Comparison of ENCODE assay signal across 1 cellular context in the genomic region with DNA sequence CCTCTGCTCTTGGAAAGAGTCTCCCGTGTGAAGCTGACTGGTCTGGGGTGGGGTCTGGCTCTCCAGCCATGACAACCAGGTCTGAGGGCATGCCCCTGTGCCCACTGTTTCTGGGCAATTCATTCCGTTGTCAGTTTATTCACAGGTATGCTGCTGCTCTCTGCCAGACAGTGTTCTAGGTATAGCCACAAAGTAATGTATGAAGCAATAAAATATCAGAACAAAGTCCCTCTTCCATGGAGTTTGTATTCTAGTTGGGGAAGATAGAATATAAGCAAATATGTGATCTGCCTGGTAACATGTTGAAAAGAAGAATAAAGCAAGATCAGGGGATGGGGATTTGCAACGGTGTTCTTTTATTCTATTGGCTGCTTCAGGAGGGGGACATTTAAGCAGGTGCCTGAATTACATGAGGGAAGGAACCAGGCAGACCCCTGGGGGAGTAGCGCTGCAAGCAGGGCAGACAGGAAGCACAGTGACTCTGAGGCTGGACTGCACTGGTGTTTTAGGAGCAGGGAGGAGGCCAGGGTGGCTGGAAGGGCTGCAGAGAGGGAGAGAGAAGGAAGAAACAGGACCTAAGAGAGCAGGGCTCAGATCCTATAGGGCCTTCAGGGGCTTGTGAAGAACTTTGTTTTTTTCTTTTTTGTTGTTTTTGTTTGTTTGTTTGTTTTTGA.
TF ChIP-seq lines count a peak whose summit lies in the region.

No MANE protein-coding gene starts in this region.

TF ChIP-seq in GM12878, 131 proteins besides CTCF, POLR2A, EP300 and RAD21 (continued from another document):
- TF ChIP-seq, protein P1, sequence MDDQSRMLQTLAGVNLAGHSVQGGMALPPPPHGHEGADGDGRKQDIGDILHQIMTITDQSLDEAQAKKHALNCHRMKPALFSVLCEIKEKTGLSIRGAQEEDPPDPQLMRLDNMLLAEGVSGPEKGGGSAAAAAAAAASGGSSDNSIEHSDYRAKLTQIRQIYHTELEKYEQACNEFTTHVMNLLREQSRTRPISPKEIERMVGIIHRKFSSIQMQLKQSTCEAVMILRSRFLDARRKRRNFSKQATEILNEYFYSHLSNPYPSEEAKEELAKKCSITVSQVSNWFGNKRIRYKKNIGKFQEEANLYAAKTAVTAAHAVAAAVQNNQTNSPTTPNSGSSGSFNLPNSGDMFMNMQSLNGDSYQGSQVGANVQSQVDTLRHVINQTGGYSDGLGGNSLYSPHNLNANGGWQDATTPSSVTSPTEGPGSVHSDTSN (IDR thresholded peaks at IDR 0.05; ENCODE audit: insufficient replicate concordance, low read depth, low read length): no peak
- TF ChIP-seq ZBED1 (IDR thresholded peaks at IDR 0.05; ENCODE audit: borderline replicate concordance) (no peak), JUNB (IDR thresholded peaks at IDR 0.05) (no peak), STAT3 (IDR thresholded peaks at IDR 0.05; ENCODE audit: low read depth, low read length) (no peak), NBN (IDR thresholded peaks at IDR 0.05) (no peak), GATAD2B (conservative IDR thresholded peaks at IDR 0.05; ENCODE audit: low read depth) (no peak), POLR2AphosphoS2 (IDR thresholded peaks at IDR 0.05; ENCODE audit: low read depth, low read length) (no peak), E2F4 (IDR thresholded peaks at IDR 0.05; ENCODE audit: low read depth, low read length) (no peak), ASH2L (IDR thresholded peaks at IDR 0.05; ENCODE audit: borderline replicate concordance, low read depth) (no peak), RAD51 (IDR thresholded peaks at IDR 0.05) (no peak)
- TF ChIP-seq, protein P2, sequence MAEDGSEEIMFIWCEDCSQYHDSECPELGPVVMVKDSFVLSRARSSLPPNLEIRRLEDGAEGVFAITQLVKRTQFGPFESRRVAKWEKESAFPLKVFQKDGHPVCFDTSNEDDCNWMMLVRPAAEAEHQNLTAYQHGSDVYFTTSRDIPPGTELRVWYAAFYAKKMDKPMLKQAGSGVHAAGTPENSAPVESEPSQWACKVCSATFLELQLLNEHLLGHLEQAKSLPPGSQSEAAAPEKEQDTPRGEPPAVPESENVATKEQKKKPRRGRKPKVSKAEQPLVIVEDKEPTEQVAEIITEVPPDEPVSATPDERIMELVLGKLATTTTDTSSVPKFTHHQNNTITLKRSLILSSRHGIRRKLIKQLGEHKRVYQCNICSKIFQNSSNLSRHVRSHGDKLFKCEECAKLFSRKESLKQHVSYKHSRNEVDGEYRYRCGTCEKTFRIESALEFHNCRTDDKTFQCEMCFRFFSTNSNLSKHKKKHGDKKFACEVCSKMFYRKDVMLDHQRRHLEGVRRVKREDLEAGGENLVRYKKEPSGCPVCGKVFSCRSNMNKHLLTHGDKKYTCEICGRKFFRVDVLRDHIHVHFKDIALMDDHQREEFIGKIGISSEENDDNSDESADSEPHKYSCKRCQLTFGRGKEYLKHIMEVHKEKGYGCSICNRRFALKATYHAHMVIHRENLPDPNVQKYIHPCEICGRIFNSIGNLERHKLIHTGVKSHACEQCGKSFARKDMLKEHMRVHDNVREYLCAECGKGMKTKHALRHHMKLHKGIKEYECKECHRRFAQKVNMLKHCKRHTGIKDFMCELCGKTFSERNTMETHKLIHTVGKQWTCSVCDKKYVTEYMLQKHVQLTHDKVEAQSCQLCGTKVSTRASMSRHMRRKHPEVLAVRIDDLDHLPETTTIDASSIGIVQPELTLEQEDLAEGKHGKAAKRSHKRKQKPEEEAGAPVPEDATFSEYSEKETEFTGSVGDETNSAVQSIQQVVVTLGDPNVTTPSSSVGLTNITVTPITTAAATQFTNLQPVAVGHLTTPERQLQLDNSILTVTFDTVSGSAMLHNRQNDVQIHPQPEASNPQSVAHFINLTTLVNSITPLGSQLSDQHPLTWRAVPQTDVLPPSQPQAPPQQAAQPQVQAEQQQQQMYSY (CRISPR knock-in tag; IDR thresholded peaks at IDR 0.05): no peak
- TF ChIP-seq, protein P3, sequence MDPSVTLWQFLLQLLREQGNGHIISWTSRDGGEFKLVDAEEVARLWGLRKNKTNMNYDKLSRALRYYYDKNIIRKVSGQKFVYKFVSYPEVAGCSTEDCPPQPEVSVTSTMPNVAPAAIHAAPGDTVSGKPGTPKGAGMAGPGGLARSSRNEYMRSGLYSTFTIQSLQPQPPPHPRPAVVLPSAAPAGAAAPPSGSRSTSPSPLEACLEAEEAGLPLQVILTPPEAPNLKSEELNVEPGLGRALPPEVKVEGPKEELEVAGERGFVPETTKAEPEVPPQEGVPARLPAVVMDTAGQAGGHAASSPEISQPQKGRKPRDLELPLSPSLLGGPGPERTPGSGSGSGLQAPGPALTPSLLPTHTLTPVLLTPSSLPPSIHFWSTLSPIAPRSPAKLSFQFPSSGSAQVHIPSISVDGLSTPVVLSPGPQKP (IDR thresholded peaks at IDR 0.05; ENCODE audit: low read depth, low read length): no peak
